ENCODE assay signal across 9 cellular contexts in the genomic region with DNA sequence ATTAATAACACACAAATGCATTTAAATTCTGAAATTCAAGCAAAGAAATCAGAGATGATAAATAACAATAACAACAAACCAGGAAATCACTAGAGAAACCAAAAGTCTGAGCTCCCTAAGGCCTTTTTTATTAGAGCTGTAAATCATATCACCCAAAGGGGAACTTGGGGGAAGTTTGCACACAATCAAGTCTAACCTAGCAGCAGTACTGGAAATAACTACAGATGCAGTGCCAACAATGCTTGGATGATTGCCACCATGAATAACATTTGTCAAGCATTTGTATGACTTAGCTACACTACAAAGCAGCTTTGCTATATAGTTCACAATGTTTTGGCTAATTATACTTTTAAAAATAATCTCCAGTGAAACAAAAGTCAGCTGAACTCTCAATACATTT. TPM values are rescaled to one million over a fixed set of nuclear protein-coding genes. Genes with fewer than 3 reads are reported as not detected.
DNase-seq lines count a peak whose midpoint lies in the region; ATAC-seq and TF ChIP-seq lines count a peak whose summit lies in the region.
"Had no signal": no experiment of that assay in that cellular context is flagged by ENCODE, and none has a peak within 500 bp of the region (broad histone marks: within the 10 kb centered on the region; RNA-seq: fewer than 3 reads in every experiment).

No MANE protein-coding gene starts in this region.

- H3K36me3 ChIP-seq in upper lobe of right lung, result peaks cover 10% of the 10 kb centered on the region

- H3K27me3 Mint-ChIP-seq in activated naive CD8-positive, alpha-beta T cell, result no peaks in the 10 kb centered on the region
- H3K27me3 Mint-ChIP-seq in activated naive CD8-positive, alpha-beta T cell treated with anti-CD3 and anti-CD28 coated beads for 36 hours, result no peaks in the 10 kb centered on the region

- H3K27me3 ChIP-seq in right cardiac atrium (ENCODE audit: control insufficient read depth, insufficient read depth), result no peaks in the 10 kb centered on the region
- H3K27me3 ChIP-seq in upper lobe of right lung, result no peaks in the 10 kb centered on the region

- H3K27ac Mint-ChIP-seq in activated naive CD8-positive, alpha-beta T cell, result peak overlapping the region; percentile 62
- H3K27ac Mint-ChIP-seq in activated naive CD8-positive, alpha-beta T cell treated with anti-CD3 and anti-CD28 coated beads for 36 hours, result no peak overlapping the region

- H3K9me3 ChIP-seq in right cardiac atrium (ENCODE audit: control insufficient read depth, low read length) (no peaks in the 10 kb centered on the region), upper lobe of right lung (no peaks in the 10 kb centered on the region)

- peak overlapping the region; percentile 59; the same call in 1 of the 2 replicates for H3K27ac ChIP-seq in VCaP
- H3K27ac ChIP-seq in right cardiac atrium (ENCODE audit: low read length), result peak overlapping the region; percentile 41
- no peak overlapping the region for H3K27ac ChIP-seq in upper lobe of right lung

- no peak for DNase-seq in activated naive CD8-positive, alpha-beta T cell treated with anti-CD3 and anti-CD28 coated beads for 36 hours
- DNase-seq in right cardiac atrium (no peak), upper lobe of right lung (no peak), retina (no peak)
- DNase-seq: activated T-cell treated with anti-CD3 and anti-CD28 coated beads, Interleukin-2, amount 50 U/mL, for 4 hours had no signal

- H3K4me1 Mint-ChIP-seq in activated naive CD8-positive, alpha-beta T cell (ENCODE audit: low read depth), result peaks cover 16% of the 10 kb centered on the region
- H3K4me1 Mint-ChIP-seq in activated naive CD8-positive, alpha-beta T cell treated with anti-CD3 and anti-CD28 coated beads for 36 hours, result peaks cover 33% of the 10 kb centered on the region

- H3K4me3 ChIP-seq in right cardiac atrium (ENCODE audit: low read length), result peak overlapping the region; percentile 7
- H3K4me3 ChIP-seq in upper lobe of right lung, result no peak overlapping the region

- H3K4me1 ChIP-seq in right cardiac atrium (ENCODE audit: control insufficient read depth, insufficient read depth, low read length), result peaks cover 4% of the 10 kb centered on the region
- peaks cover 24% of the 10 kb centered on the region for H3K4me1 ChIP-seq in upper lobe of right lung

- H3K9me3 Mint-ChIP-seq in activated naive CD8-positive, alpha-beta T cell (ENCODE audit: low read depth), result no peaks in the 10 kb centered on the region
- H3K9me3 Mint-ChIP-seq in activated naive CD8-positive, alpha-beta T cell treated with anti-CD3 and anti-CD28 coated beads for 36 hours, result no peaks in the 10 kb centered on the region
- H3K9me3 Mint-ChIP-seq: activated T-cell treated with anti-CD3 and anti-CD28 coated beads, Interleukin-2, amount 50 U/mL, for 4 hours had no signal

- ATAC-seq in right cardiac atrium, result peak; percentile 66 to 77
- peak; percentile 50 for ATAC-seq in upper lobe of right lung
- ATAC-seq in HG03159 (IDR thresholded peaks at IDR 0.05; ENCODE audit: unreplicated experiment), result no peak
- ATAC-seq in GM21723 (IDR thresholded peaks at IDR 0.05; ENCODE audit: unreplicated experiment), result no peak

- peaks cover 10% of the 10 kb centered on the region for H3K36me3 Mint-ChIP-seq in activated naive CD8-positive, alpha-beta T cell
- peaks cover 28% of the 10 kb centered on the region for H3K36me3 Mint-ChIP-seq in activated naive CD8-positive, alpha-beta T cell treated with anti-CD3 and anti-CD28 coated beads for 36 hours

- intact Hi-C loops in right cardiac atrium (cut with DNase I), result loop anchor here (2.0 to 10.0 kb wide), 6 partner anchors 866 to 1096 kb away; partner anchors contain the start of gene EIF4E3 (in 3 of the 4)
- intact Hi-C loops in upper lobe of right lung (cut with DNase I), result loop anchor here (10.0 kb wide), 1 partner anchor 946 kb away; no protein-coding TSS in a partner anchor

- TF ChIP-seq CTCF in VCaP (conservative IDR thresholded peaks at IDR 0.05), result no peak
- no peak for TF ChIP-seq CTCF in upper lobe of right lung (IDR thresholded peaks at IDR 0.05)

- no peak overlapping the region for H3K4me3 Mint-ChIP-seq in activated naive CD8-positive, alpha-beta T cell
- no peak overlapping the region for H3K4me3 Mint-ChIP-seq in activated naive CD8-positive, alpha-beta T cell treated with anti-CD3 and anti-CD28 coated beads for 36 hours
- H3K4me3 Mint-ChIP-seq: activated T-cell treated with anti-CD3 and anti-CD28 coated beads, Interleukin-2, amount 50 U/mL, for 4 hours had no signal

RNA-seq across cellular contexts. Expression of gene SHQ1, which starts 27.8 kb away (rescaled TPM):
- 10 to 100 TPM; 38.9 to 40.0 TPM for total RNA-seq in activated naive CD8-positive, alpha-beta T cell treated with anti-CD3 and anti-CD28 coated beads for 36 hours
- 10 to 100 TPM; 21.0 to 27.1 (median 22.8) TPM for total RNA-seq in right cardiac atrium
- polyA plus RNA-seq in right cardiac atrium, result 10.7 TPM
- total RNA-seq in upper lobe of right lung, result 17.3 TPM

Comparison
In these comparisons a context has a peak if more than half of its experiments do, and no peak if none do; other contexts are left out.
1. ATAC-seq: peak in right cardiac atrium (2 of 2) and upper lobe of right lung (single experiment); none in HG03159 (single experiment) and GM21723 (single experiment).